In genomic region chr9:2158729-2159128, GRCh38 we compare ENCODE assay signal across 8 cellular contexts.
DNase-seq lines count a peak whose midpoint lies in the region; ATAC-seq and TF ChIP-seq lines count a peak whose summit lies in the region.

No MANE protein-coding gene starts in this region.

- POLR2A ChIA-PET in HEK293T (lab: Yijun Ruan, JAX) = no interaction called here

- no peak for ATAC-seq in activated T-cell treated with anti-CD3 and anti-CD28 coated beads, Interleukin-2, amount 50 U/mL, for 4 hours
- ATAC-seq in GM19035 (IDR thresholded peaks at IDR 0.05; ENCODE audit: unreplicated experiment) = no peak
- ATAC-seq in esophagus mucosa = no peak

- DNase-seq in activated T-cell treated with anti-CD3 and anti-CD28 coated beads, Interleukin-2, amount 50 U/mL, for 4 hours = no peak
- DNase-seq in activated T-cell treated with anti-CD3 and anti-CD28 coated beads, Interleukin-2, amount 50 U/mL, for 1 hour = no peak
- DNase-seq in astrocyte of the cerebellum (ENCODE audit: low read depth) = no peak
- DNase-seq in medulla oblongata (ENCODE audit: extremely low spot score) = peak; percentile 44
- DNase-seq in tibial nerve (ENCODE audit: low spot score in 2 of 2) = no peak
- no peak for DNase-seq in HEK293T (ENCODE audit: extremely low spot score)

- H3K27me3 Mint-ChIP-seq in activated T-cell treated with anti-CD3 and anti-CD28 coated beads, Interleukin-2, amount 50 U/mL, for 4 hours (ENCODE audit: low read depth) = no peaks in the 10 kb centered on the region

- TF ChIP-seq CTCF in astrocyte of the cerebellum (IDR thresholded peaks at IDR 0.05; ENCODE audit: low read depth, low read length, missing control alignments) (no peak), tibial nerve (IDR thresholded peaks at IDR 0.05) (no peak)

- H3K4me3 Mint-ChIP-seq in activated T-cell treated with anti-CD3 and anti-CD28 coated beads, Interleukin-2, amount 50 U/mL, for 4 hours = peak overlapping the region; percentile 91

- peaks cover 59% of the 10 kb centered on the region for H3K4me1 Mint-ChIP-seq in activated T-cell treated with anti-CD3 and anti-CD28 coated beads, Interleukin-2, amount 50 U/mL, for 4 hours (ENCODE audit: low read depth)

- peaks cover 0 to 16% (median 0%) of the 10 kb centered on the region in 3 donors for H3K36me3 ChIP-seq in tibial nerve

- TF ChIP-seq POLR2A in tibial nerve (IDR thresholded peaks at IDR 0.05) = no peak

- H3K27me3 ChIP-seq in tibial nerve = no peaks in the 10 kb centered on the region

- CTCF ChIA-PET in HEK293T (lab: Yijun Ruan, JAX) = interaction anchor here (0.6 kb wide), 1 partner anchor 384 kb away, joined by 3 read pairs; no protein-coding TSS in a partner anchor

- peaks cover 12% of the 10 kb centered on the region for H3K36me3 Mint-ChIP-seq in activated T-cell treated with anti-CD3 and anti-CD28 coated beads, Interleukin-2, amount 50 U/mL, for 4 hours (ENCODE audit: insufficient read depth)

- no peaks in the 10 kb centered on the region for H3K9me3 Mint-ChIP-seq in activated T-cell treated with anti-CD3 and anti-CD28 coated beads, Interleukin-2, amount 50 U/mL, for 4 hours

- no peak for TF ChIP-seq EP300 in tibial nerve (IDR thresholded peaks at IDR 0.05)

- WGBS in tibial nerve, 2 donors = 11 to 16% methylated on average over 3 of the region's 3 CpGs

- H3K27ac ChIP-seq in tibial nerve = peak overlapping the region; percentile 23 to 82 (median 64)

- H3K4me1 ChIP-seq in tibial nerve = peaks cover 0 to 40% (median 6%) of the 10 kb centered on the region in 4 donors

- H3K4me3 ChIP-seq in astrocyte of the cerebellum (ENCODE audit: low read depth, low read length) (peak overlapping the region; percentile 46), tibial nerve (peak overlapping the region; percentile 29 to 56 (median 42))

- in situ Hi-C loops in astrocyte of the cerebellum (cut with HindIII; ENCODE audit: low sequenced_read_pairs) = no loop called here

- H3K9me3 ChIP-seq in tibial nerve = no peaks in the 10 kb centered on the region

TF ChIP-seq in HEK293T, 16 proteins besides CTCF, POLR2A, EP300 and RAD21:
- TF ChIP-seq FOXM1 (IDR thresholded peaks at IDR 0.05; ENCODE audit: borderline replicate concordance) (no peak), ZNF384 (IDR thresholded peaks at IDR 0.05) (no peak), SUZ12 (IDR thresholded peaks at IDR 0.05) (no peak), HDGF (IDR thresholded peaks at IDR 0.05; ENCODE audit: borderline replicate concordance) (no peak), L3MBTL2 (conservative IDR thresholded peaks at IDR 0.05) (no peak), ARNT (IDR thresholded peaks at IDR 0.05) (no peak), FOXA1 (IDR thresholded peaks at IDR 0.05) (no peak), SP1 (IDR thresholded peaks at IDR 0.05) (no peak), CTBP1 (IDR thresholded peaks at IDR 0.05; ENCODE audit: borderline replicate concordance) (no peak), FOXK2 (IDR thresholded peaks at IDR 0.05) (no peak), LEF1 (IDR thresholded peaks at IDR 0.05; ENCODE audit: borderline replicate concordance) (no peak), NFRKB (IDR thresholded peaks at IDR 0.05) (no peak), TARDBP (IDR thresholded peaks at IDR 0.05) (no peak), ELF4 (IDR thresholded peaks at IDR 0.05) (no peak), BHLHE40 (IDR thresholded peaks at IDR 0.05; ENCODE audit: borderline replicate concordance) (no peak)
- TF ChIP-seq, protein P1, sequence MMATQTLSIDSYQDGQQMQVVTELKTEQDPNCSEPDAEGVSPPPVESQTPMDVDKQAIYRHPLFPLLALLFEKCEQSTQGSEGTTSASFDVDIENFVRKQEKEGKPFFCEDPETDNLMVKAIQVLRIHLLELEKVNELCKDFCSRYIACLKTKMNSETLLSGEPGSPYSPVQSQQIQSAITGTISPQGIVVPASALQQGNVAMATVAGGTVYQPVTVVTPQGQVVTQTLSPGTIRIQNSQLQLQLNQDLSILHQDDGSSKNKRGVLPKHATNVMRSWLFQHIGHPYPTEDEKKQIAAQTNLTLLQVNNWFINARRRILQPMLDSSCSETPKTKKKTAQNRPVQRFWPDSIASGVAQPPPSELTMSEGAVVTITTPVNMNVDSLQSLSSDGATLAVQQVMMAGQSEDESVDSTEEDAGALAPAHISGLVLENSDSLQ (IDR thresholded peaks at IDR 0.05) = no peak
